Comparison of ENCODE assay signal across 1 cellular context in genomic region chr22:50117168-50117762, GRCh38.
TF ChIP-seq lines count a peak whose summit lies in the region.

No MANE protein-coding gene starts in this region.

TF ChIP-seq in K562, 482 proteins besides CTCF, POLR2A, EP300 and RAD21 (continued from another document and continues in another):
- TF ChIP-seq, protein P1, sequence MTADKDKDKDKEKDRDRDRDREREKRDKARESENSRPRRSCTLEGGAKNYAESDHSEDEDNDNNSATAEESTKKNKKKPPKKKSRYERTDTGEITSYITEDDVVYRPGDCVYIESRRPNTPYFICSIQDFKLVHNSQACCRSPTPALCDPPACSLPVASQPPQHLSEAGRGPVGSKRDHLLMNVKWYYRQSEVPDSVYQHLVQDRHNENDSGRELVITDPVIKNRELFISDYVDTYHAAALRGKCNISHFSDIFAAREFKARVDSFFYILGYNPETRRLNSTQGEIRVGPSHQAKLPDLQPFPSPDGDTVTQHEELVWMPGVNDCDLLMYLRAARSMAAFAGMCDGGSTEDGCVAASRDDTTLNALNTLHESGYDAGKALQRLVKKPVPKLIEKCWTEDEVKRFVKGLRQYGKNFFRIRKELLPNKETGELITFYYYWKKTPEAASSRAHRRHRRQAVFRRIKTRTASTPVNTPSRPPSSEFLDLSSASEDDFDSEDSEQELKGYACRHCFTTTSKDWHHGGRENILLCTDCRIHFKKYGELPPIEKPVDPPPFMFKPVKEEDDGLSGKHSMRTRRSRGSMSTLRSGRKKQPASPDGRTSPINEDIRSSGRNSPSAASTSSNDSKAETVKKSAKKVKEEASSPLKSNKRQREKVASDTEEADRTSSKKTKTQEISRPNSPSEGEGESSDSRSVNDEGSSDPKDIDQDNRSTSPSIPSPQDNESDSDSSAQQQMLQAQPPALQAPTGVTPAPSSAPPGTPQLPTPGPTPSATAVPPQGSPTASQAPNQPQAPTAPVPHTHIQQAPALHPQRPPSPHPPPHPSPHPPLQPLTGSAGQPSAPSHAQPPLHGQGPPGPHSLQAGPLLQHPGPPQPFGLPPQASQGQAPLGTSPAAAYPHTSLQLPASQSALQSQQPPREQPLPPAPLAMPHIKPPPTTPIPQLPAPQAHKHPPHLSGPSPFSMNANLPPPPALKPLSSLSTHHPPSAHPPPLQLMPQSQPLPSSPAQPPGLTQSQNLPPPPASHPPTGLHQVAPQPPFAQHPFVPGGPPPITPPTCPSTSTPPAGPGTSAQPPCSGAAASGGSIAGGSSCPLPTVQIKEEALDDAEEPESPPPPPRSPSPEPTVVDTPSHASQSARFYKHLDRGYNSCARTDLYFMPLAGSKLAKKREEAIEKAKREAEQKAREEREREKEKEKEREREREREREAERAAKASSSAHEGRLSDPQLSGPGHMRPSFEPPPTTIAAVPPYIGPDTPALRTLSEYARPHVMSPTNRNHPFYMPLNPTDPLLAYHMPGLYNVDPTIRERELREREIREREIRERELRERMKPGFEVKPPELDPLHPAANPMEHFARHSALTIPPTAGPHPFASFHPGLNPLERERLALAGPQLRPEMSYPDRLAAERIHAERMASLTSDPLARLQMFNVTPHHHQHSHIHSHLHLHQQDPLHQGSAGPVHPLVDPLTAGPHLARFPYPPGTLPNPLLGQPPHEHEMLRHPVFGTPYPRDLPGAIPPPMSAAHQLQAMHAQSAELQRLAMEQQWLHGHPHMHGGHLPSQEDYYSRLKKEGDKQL (CRISPR knock-in tag; IDR thresholded peaks at IDR 0.05; ENCODE audit: borderline replicate concordance): no peak
- TF ChIP-seq SRSF7 (optimal IDR thresholded peaks at IDR 0.05; ENCODE audit: low read depth, low read length) (no peak), PPARD (CRISPR knock-in tag; IDR thresholded peaks at IDR 0.05) (no peak), ZNF232 (CRISPR knock-in tag; IDR thresholded peaks at IDR 0.05) (no peak), MECOM (CRISPR knock-in tag; IDR thresholded peaks at IDR 0.05) (no peak), ZBTB8A (IDR thresholded peaks at IDR 0.05; ENCODE audit: partially characterized antibody) (no peak), KLF1 (tag; IDR thresholded peaks at IDR 0.05) (no peak), SUPT5H (IDR thresholded peaks at IDR 0.05) (peak; percentile 69), ZNF282 (CRISPR knock-in tag; IDR thresholded peaks at IDR 0.05) (no peak), ATF3 (IDR thresholded peaks at IDR 0.05) (no peak), ATF3 (CRISPR knock-in tag; conservative IDR thresholded peaks at IDR 0.05) (no peak), TRIM24 (IDR thresholded peaks at IDR 0.05) (no peak), MAFG (tag; conservative IDR thresholded peaks at IDR 0.05) (no peak), MYC (IDR thresholded peaks at IDR 0.05; ENCODE audit: low read depth, low read length) (no peak), MYC (CRISPR knock-in tag; IDR thresholded peaks at IDR 0.05; ENCODE audit: borderline replicate concordance, low read depth) (no peak), ZC3H11A (IDR thresholded peaks at IDR 0.05; ENCODE audit: low read depth, low read length) (no peak), CREM (IDR thresholded peaks at IDR 0.05; ENCODE audit: low read depth) (no peak), ETV1 (tag; conservative IDR thresholded peaks at IDR 0.05; ENCODE audit: low read depth) (no peak), GATAD2B (IDR thresholded peaks at IDR 0.05; ENCODE audit: borderline replicate concordance) (no peak), MXD1 (CRISPR knock-in tag; IDR thresholded peaks at IDR 0.05; ENCODE audit: borderline replicate concordance, poor library complexity, severe bottlenecking) (no peak), DPF2 (IDR thresholded peaks at IDR 0.05) (0 out of 2 replicates have a peak, but pooled peaks have one; percentile 19), BRD9 (IDR thresholded peaks at IDR 0.05; ENCODE audit: low read depth, partially characterized antibody) (no peak), HEY1 (CRISPR knock-in tag; IDR thresholded peaks at IDR 0.05; ENCODE audit: borderline replicate concordance) (no peak), PHF20 (IDR thresholded peaks at IDR 0.05; ENCODE audit: partially characterized antibody) (no peak), ZFP30 (CRISPR knock-in tag; IDR thresholded peaks at IDR 0.05; ENCODE audit: borderline replicate concordance) (no peak), CREBBP (IDR thresholded peaks at IDR 0.05; ENCODE audit: low read depth, low read length) (no peak), MAFK (IDR thresholded peaks at IDR 0.05; ENCODE audit: low read length) (no peak), NCOA2 (IDR thresholded peaks at IDR 0.05; ENCODE audit: partially characterized antibody in 2 of 2) (no peak), ZSCAN29 (IDR thresholded peaks at IDR 0.05) (no peak), PHF8 (IDR thresholded peaks at IDR 0.05; ENCODE audit: borderline replicate concordance, low read length) (no peak; the same call in 1 of the 2 replicates), EHMT2 (IDR thresholded peaks at IDR 0.05) (no peak), ZNF77 (CRISPR knock-in tag; IDR thresholded peaks at IDR 0.05) (no peak), ATF7 (IDR thresholded peaks at IDR 0.05) (no peak), ARHGAP35 (IDR thresholded peaks at IDR 0.05; ENCODE audit: partially characterized antibody) (no peak), HNRNPH1 (optimal IDR thresholded peaks at IDR 0.05; ENCODE audit: low read depth, low read length) (no peak), SMAD4 (CRISPR knock-in tag; conservative IDR thresholded peaks at IDR 0.05) (0 out of 2 replicates have a peak, but pooled peaks have one; percentile 24), TEAD2 (tag; IDR thresholded peaks at IDR 0.05) (no peak), DDX20 (tag; IDR thresholded peaks at IDR 0.05; ENCODE audit: low read depth) (no peak), HDAC6 (IDR thresholded peaks at IDR 0.05; ENCODE audit: low read depth, low read length) (no peak), ZNF23 (CRISPR knock-in tag; IDR thresholded peaks at IDR 0.05) (no peak), MTA1 (IDR thresholded peaks at IDR 0.05; ENCODE audit: borderline replicate concordance) (no peak), CHD7 (IDR thresholded peaks at IDR 0.05; ENCODE audit: low read depth, low read length) (no peak), SIN3B (IDR thresholded peaks at IDR 0.05; ENCODE audit: low read depth) (no peak)
- TF ChIP-seq, protein P2, sequence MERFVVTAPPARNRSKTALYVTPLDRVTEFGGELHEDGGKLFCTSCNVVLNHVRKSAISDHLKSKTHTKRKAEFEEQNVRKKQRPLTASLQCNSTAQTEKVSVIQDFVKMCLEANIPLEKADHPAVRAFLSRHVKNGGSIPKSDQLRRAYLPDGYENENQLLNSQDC (CRISPR knock-in tag; IDR thresholded peaks at IDR 0.05): no peak
- TF ChIP-seq, protein P3, sequence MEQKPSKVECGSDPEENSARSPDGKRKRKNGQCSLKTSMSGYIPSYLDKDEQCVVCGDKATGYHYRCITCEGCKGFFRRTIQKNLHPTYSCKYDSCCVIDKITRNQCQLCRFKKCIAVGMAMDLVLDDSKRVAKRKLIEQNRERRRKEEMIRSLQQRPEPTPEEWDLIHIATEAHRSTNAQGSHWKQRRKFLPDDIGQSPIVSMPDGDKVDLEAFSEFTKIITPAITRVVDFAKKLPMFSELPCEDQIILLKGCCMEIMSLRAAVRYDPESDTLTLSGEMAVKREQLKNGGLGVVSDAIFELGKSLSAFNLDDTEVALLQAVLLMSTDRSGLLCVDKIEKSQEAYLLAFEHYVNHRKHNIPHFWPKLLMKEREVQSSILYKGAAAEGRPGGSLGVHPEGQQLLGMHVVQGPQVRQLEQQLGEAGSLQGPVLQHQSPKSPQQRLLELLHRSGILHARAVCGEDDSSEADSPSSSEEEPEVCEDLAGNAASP (IDR thresholded peaks at IDR 0.05): no peak
- TF ChIP-seq, protein P4, sequence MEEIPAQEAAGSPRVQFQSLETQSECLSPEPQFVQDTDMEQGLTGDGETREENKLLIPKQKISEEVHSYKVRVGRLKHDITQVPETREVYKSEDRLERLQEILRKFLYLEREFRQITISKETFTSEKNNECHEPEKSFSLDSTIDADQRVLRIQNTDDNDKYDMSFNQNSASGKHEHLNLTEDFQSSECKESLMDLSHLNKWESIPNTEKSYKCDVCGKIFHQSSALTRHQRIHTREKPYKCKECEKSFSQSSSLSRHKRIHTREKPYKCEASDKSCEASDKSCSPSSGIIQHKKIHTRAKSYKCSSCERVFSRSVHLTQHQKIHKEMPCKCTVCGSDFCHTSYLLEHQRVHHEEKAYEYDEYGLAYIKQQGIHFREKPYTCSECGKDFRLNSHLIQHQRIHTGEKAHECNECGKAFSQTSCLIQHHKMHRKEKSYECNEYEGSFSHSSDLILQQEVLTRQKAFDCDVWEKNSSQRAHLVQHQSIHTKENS (CRISPR knock-in tag; IDR thresholded peaks at IDR 0.05): no peak
- TF ChIP-seq, protein P5, sequence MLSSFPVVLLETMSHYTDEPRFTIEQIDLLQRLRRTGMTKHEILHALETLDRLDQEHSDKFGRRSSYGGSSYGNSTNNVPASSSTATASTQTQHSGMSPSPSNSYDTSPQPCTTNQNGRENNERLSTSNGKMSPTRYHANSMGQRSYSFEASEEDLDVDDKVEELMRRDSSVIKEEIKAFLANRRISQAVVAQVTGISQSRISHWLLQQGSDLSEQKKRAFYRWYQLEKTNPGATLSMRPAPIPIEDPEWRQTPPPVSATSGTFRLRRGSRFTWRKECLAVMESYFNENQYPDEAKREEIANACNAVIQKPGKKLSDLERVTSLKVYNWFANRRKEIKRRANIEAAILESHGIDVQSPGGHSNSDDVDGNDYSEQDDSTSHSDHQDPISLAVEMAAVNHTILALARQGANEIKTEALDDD (IDR thresholded peaks at IDR 0.05): 0 out of 2 replicates have a peak, but pooled peaks have one; percentile 17
